20 cellular contexts compared by ENCODE assay signal in genomic region chr20:40481337-40481736, GRCh38.
DNase-seq lines count a peak whose midpoint lies in the region; ATAC-seq and TF ChIP-seq lines count a peak whose summit lies in the region.
"Had no signal": no experiment of that assay in that cellular context is flagged by ENCODE, and none has a peak within 500 bp of the region (broad histone marks: within the 10 kb centered on the region; RNA-seq: fewer than 3 reads in every experiment).

No MANE protein-coding gene starts in this region.

- H3K79me2 ChIP-seq in GM23338 (replicated peaks; ENCODE audit: insufficient read depth): no peaks in the 10 kb centered on the region

- no peak overlapping the region for H3K27ac Mint-ChIP-seq in GM23338
- H3K27ac Mint-ChIP-seq: CD4-positive, CD25-positive, alpha-beta regulatory T cell; CD8-positive, alpha-beta memory T cell; HFFc6 had no signal

- peaks cover 18% of the 10 kb centered on the region; the same call in 1 of the 2 replicates for H3K9me2 ChIP-seq in GM23338 (ENCODE audit: insufficient read depth)

- intact Hi-C loops in Right ventricle myocardium superior (cut with DNase I): no loop called here
- intact Hi-C loops in head of caudate nucleus (cut with DNase I): no loop called here

- no peak overlapping the region for H3K27ac ChIP-seq in right atrium auricular region
- H3K27ac ChIP-seq in GM23338 (ENCODE audit: low read depth): no peak overlapping the region
- H3K27ac ChIP-seq: 22Rv1, A549 had no signal

- no peaks in the 10 kb centered on the region for H3K36me3 Mint-ChIP-seq in GM23338 (ENCODE audit: low read depth)
- H3K36me3 Mint-ChIP-seq: CD4-positive, CD25-positive, alpha-beta regulatory T cell; CD8-positive, alpha-beta memory T cell had no signal

- peak; percentile 59 for ATAC-seq in Right ventricle myocardium superior (ENCODE audit: poor library complexity)
- ATAC-seq in GM23338: no peak
- no peak for ATAC-seq in HG03354 (IDR thresholded peaks at IDR 0.05; ENCODE audit: poor library complexity, severe bottlenecking, unreplicated experiment)
- ATAC-seq: A549 had no signal

- H3K36me3 ChIP-seq in right atrium auricular region: no peaks in the 10 kb centered on the region
- no peaks in the 10 kb centered on the region for H3K36me3 ChIP-seq in GM23338 (ENCODE audit: insufficient read depth)
- H3K36me3 ChIP-seq: BE2C had no signal

- TF ChIP-seq CTCF in right atrium auricular region (IDR thresholded peaks at IDR 0.05): no peak
- no peak for TF ChIP-seq CTCF in choroid plexus epithelial cell (conservative IDR thresholded peaks at IDR 0.05; ENCODE audit: low read depth, low read length)
- TF ChIP-seq CTCF in fibroblast of mammary gland (conservative IDR thresholded peaks at IDR 0.05; ENCODE audit: control insufficient read depth, insufficient read depth, low read depth, low read length): no peak
- no peak for TF ChIP-seq CTCF in GM23338 (conservative IDR thresholded peaks at IDR 0.05; ENCODE audit: low read depth in 2 of 2)

- H3K4me1 ChIP-seq in right atrium auricular region: peaks cover 0 to 14% of the 10 kb centered on the region in 2 donors
- H3K4me1 ChIP-seq in GM23338 (ENCODE audit: insufficient read depth): no peaks in the 10 kb centered on the region
- H3K4me1 ChIP-seq: A549, BE2C had no signal

- H2AFZ ChIP-seq in GM23338: no peak overlapping the region

- H3K9me3 Mint-ChIP-seq in GM23338: no peaks in the 10 kb centered on the region

- no peaks in the 10 kb centered on the region for H3F3A ChIP-seq in GM23338 (replicated peaks; ENCODE audit: low read depth)

- no peak overlapping the region for H3K4me3 ChIP-seq in right atrium auricular region
- no peak overlapping the region for H3K4me3 ChIP-seq in choroid plexus epithelial cell (ENCODE audit: low read depth, low read length)
- H3K4me3 ChIP-seq in fibroblast of mammary gland (ENCODE audit: control insufficient read depth, low read depth, low read length): no peak overlapping the region
- H3K4me3 ChIP-seq in GM23338: no peak overlapping the region
- H3K4me3 ChIP-seq: A549 had no signal

- H3K27me3 ChIP-seq in right atrium auricular region: no peaks in the 10 kb centered on the region
- no peaks in the 10 kb centered on the region for H3K27me3 ChIP-seq in GM23338 (ENCODE audit: insufficient read depth)
- H3K27me3 ChIP-seq: BE2C had no signal

- DNase-seq in Right ventricle myocardium superior (no peak), right atrium auricular region (ENCODE audit: low spot score) (no peak), choroid plexus epithelial cell (ENCODE audit: low read depth) (peak; percentile 8), fibroblast of mammary gland (ENCODE audit: low read depth) (peak; percentile 45), retina (no peak), head of caudate nucleus (no peak), GM23338 (ENCODE audit: low spot score) (no peak)
- DNase-seq: BE2C; C1 segment of cervical spinal cord; CD4-positive, CD25-positive, alpha-beta regulatory T cell; CD8-positive, alpha-beta memory T cell; COR-L47; DMS 273 treated with DMSO at 0.1 percent for 48 hours; DMS53; EL; HCEC 1CT; HFFc6 had no signal

- no peak overlapping the region for H3K4me3 Mint-ChIP-seq in GM23338
- H3K4me3 Mint-ChIP-seq: CD4-positive, CD25-positive, alpha-beta regulatory T cell; CD8-positive, alpha-beta memory T cell; HFFc6 had no signal

- H3K9me3 ChIP-seq in right atrium auricular region: no peaks in the 10 kb centered on the region
- H3K9me3 ChIP-seq: A549, BE2C had no signal

- no peak overlapping the region for H3K4me2 ChIP-seq in GM23338
- H3K4me2 ChIP-seq: A549 had no signal

- H4K20me1 ChIP-seq in GM23338 (replicated peaks; ENCODE audit: insufficient read depth): no peaks in the 10 kb centered on the region

- no peaks in the 10 kb centered on the region for H3K27me3 Mint-ChIP-seq in GM23338 (ENCODE audit: insufficient read depth, low read depth, poor library complexity)

- no peaks in the 10 kb centered on the region for H3K4me1 Mint-ChIP-seq in GM23338
- H3K4me1 Mint-ChIP-seq: CD4-positive, CD25-positive, alpha-beta regulatory T cell; CD8-positive, alpha-beta memory T cell had no signal

TF ChIP-seq in GM23338, 12 proteins besides CTCF, POLR2A, EP300 and RAD21:
- TF ChIP-seq ETS1 (IDR thresholded peaks at IDR 0.05) (no peak), JUNB (IDR thresholded peaks at IDR 0.05; ENCODE audit: unreplicated experiment) (no peak), NANOG (IDR thresholded peaks at IDR 0.05; ENCODE audit: borderline replicate concordance) (no peak), EZH2 (IDR thresholded peaks at IDR 0.05; ENCODE audit: low read depth, unreplicated experiment) (no peak)

Comparison
In these comparisons a context has a peak if more than half of its experiments do, and no peak if none do; other contexts are left out.
1. DNase-seq: peak in choroid plexus epithelial cell (single experiment) and fibroblast of mammary gland (single experiment); none in Right ventricle myocardium superior (single experiment), right atrium auricular region (single experiment), retina (single experiment), head of caudate nucleus (0 of 42) and GM23338 (single experiment).